Comparison of ENCODE assay signal across 12 cellular contexts in genomic region chrX:150507251-150507856, GRCh38.
DNase-seq lines count a peak whose midpoint lies in the region; ATAC-seq and TF ChIP-seq lines count a peak whose summit lies in the region.
"Had no signal": no experiment of that assay in that cellular context is flagged by ENCODE, and none has a peak within 500 bp of the region (broad histone marks: within the 10 kb centered on the region; RNA-seq: fewer than 3 reads in every experiment).

No MANE protein-coding gene starts in this region.

- H3K4me3 ChIP-seq in astrocyte of the spinal cord (ENCODE audit: low read depth, low read length) = no peak overlapping the region
- peak overlapping the region; percentile 36 for H3K4me3 ChIP-seq in iPS-18a (ENCODE audit: low read length)
- peak overlapping the region; percentile 48 for H3K4me3 ChIP-seq in skeletal muscle satellite cell (ENCODE audit: low read length)
- H3K4me3 ChIP-seq in CD4-positive, alpha-beta memory T cell (ENCODE audit: low read length in 2 of 2) = no peak overlapping the region
- H3K4me3 ChIP-seq: psoas muscle, SK-N-MC had no signal

- H3K27ac Mint-ChIP-seq in CD4-positive, alpha-beta memory T cell = no peak overlapping the region

- no peaks in the 10 kb centered on the region for H3K9me3 Mint-ChIP-seq in CD4-positive, alpha-beta memory T cell

- peak overlapping the region; percentile 66 for H3K4me2 ChIP-seq in skeletal muscle satellite cell (ENCODE audit: low read length)

- in situ Hi-C loops in astrocyte of the spinal cord (cut with HindIII; ENCODE audit: low sequenced_read_pairs) = no loop called here

- no peaks in the 10 kb centered on the region for H3K4me1 Mint-ChIP-seq in CD4-positive, alpha-beta memory T cell

- no peak for TF ChIP-seq CTCF in astrocyte of the spinal cord (IDR thresholded peaks at IDR 0.05; ENCODE audit: low read depth, low read length)

- H3K27me3 Mint-ChIP-seq in CD4-positive, alpha-beta memory T cell = no peaks in the 10 kb centered on the region

- no peak for ATAC-seq in HG03139 (IDR thresholded peaks at IDR 0.05; ENCODE audit: unreplicated experiment)

- peak overlapping the region; percentile 68 for H3K27ac ChIP-seq in iPS-18a (ENCODE audit: low read length)
- no peak overlapping the region for H3K27ac ChIP-seq in CD4-positive, alpha-beta memory T cell (ENCODE audit: low read depth, low read length)
- H3K27ac ChIP-seq: C4-2B, SK-N-MC had no signal

- DNase-seq in GM03348 (ENCODE audit: low spot score) (peak; percentile 37), astrocyte of the spinal cord (ENCODE audit: low read depth, low spot score) (peak; percentile 15), SHP77 treated with DMSO at 0.1 percent for 48 hours (lab: John Stamatoyannopoulos, UW) (no peak)
- DNase-seq in CD4-positive, alpha-beta memory T cell = no peak
- DNase-seq in stimulated activated CD4-positive, alpha-beta T cell treated with anti-CD3 and anti-CD28 coated beads, Interleukin-2, amount 100 ng/mL, for 48 hours = no peak
- DNase-seq: activated naive CD4-positive, alpha-beta T cell treated with Interleukin-2 at 50 U/mL for 16 hours; psoas muscle had no signal

- H3K9ac ChIP-seq in iPS-18a (ENCODE audit: low read length) (peak overlapping the region; percentile 53), skeletal muscle satellite cell (ENCODE audit: low read depth, low read length) (peak overlapping the region; percentile 52)

- peaks cover 0 to 2% of the 10 kb centered on the region in 2 donors for H3K36me3 Mint-ChIP-seq in CD4-positive, alpha-beta memory T cell

- no peaks in the 10 kb centered on the region for H3K36me3 ChIP-seq in iPS-18a (ENCODE audit: control insufficient read depth, low read depth, low read length)
- H3K36me3 ChIP-seq in skeletal muscle satellite cell (ENCODE audit: insufficient read depth, low read length) = no peaks in the 10 kb centered on the region
- no peaks in the 10 kb centered on the region for H3K36me3 ChIP-seq in CD4-positive, alpha-beta memory T cell (ENCODE audit: insufficient read depth, low read length)

- peaks cover 13% of the 10 kb centered on the region for H3K9me3 ChIP-seq in iPS-18a (ENCODE audit: control insufficient read depth, low read depth, low read length)
- H3K9me3 ChIP-seq in skeletal muscle satellite cell (replicated peaks; ENCODE audit: low read length) = no peaks in the 10 kb centered on the region
- H3K9me3 ChIP-seq in CD4-positive, alpha-beta memory T cell (ENCODE audit: control insufficient read depth in 1 of 2, low read length in 2 of 2) = no peaks in the 10 kb centered on the region
- H3K9me3 ChIP-seq: psoas muscle had no signal

- CTCF ChIA-PET in CD4-positive, alpha-beta memory T cell (lab: Charles Lee; ENCODE audit: partially characterized antibody) = no interaction called here

- H3K4me1 ChIP-seq in iPS-18a (ENCODE audit: control insufficient read depth, low read depth, low read length) (peaks cover 25% of the 10 kb centered on the region), skeletal muscle satellite cell (ENCODE audit: control insufficient read depth, insufficient read depth, low read length) (peaks cover 37% of the 10 kb centered on the region)
- no peaks in the 10 kb centered on the region for H3K4me1 ChIP-seq in CD4-positive, alpha-beta memory T cell (ENCODE audit: insufficient read depth, low read length)
- H3K4me1 ChIP-seq: psoas muscle had no signal

- H3K27me3 ChIP-seq in iPS-18a (ENCODE audit: control insufficient read depth, insufficient read depth, low read length) (no peaks in the 10 kb centered on the region), skeletal muscle satellite cell (ENCODE audit: control insufficient read depth, insufficient read depth, low read length) (no peaks in the 10 kb centered on the region)
- no peaks in the 10 kb centered on the region for H3K27me3 ChIP-seq in CD4-positive, alpha-beta memory T cell (ENCODE audit: insufficient read depth, low read length)

- POLR2A ChIA-PET in CD4-positive, alpha-beta memory T cell (lab: Charles Lee; ENCODE audit: partially characterized antibody) = no interaction called here

- intact Hi-C loops in CD4-positive, alpha-beta memory T cell (cut with micrococcal nuclease) = no loop called here

- no peak overlapping the region for H3K4me3 Mint-ChIP-seq in CD4-positive, alpha-beta memory T cell

Comparison
In these comparisons a context has a peak if more than half of its experiments do, and no peak if none do; other contexts are left out.
1. DNase-seq: peak in GM03348 (single experiment) and astrocyte of the spinal cord (single experiment); none in CD4-positive, alpha-beta memory T cell (0 of 5), SHP77 treated with DMSO at 0.1 percent for 48 hours (single experiment) and stimulated activated CD4-positive, alpha-beta T cell treated with anti-CD3 and anti-CD28 coated beads, Interleukin-2, amount 100 ng/mL, for 48 hours (0 of 2).
2. H3K4me3 ChIP-seq: peak in iPS-18a (single experiment) and skeletal muscle satellite cell (single experiment); none in astrocyte of the spinal cord (single experiment) and CD4-positive, alpha-beta memory T cell (0 of 2).